Comparison of ENCODE assay signal across 10 cellular contexts in genomic region chr14:84554136-84554535, GRCh38.
"Had no signal": no experiment of that assay in that cellular context is flagged by ENCODE, and none has a peak within 500 bp of the region (broad histone marks: within the 10 kb centered on the region; RNA-seq: fewer than 3 reads in every experiment).

No MANE protein-coding gene starts in this region.

- H3K4me3 ChIP-seq: GM23248, HAP-1 had no signal

- DNase-seq: GM23248, GOT3, H7, H9, HCEC 1CT, HFFc6 had no signal

- H3K27ac ChIP-seq: GM23248 had no signal

- H2AFZ ChIP-seq: GM23248 had no signal

- H3K27ac Mint-ChIP-seq: H9, HFFc6 had no signal

- H3K9ac ChIP-seq: GM23248 had no signal

- H3K4me1 ChIP-seq: HAP-1 had no signal

- H3K36me3 ChIP-seq: HAP-1 had no signal

- FAIRE-seq: H1, H54 had no signal

- H3K9me3 ChIP-seq: HAP-1 had no signal

- H3K4me3 Mint-ChIP-seq: H9, HFFc6 had no signal

- ATAC-seq: HCT116 had no signal
